15 cellular contexts compared by ENCODE assay signal in genomic region chr17:21028192-21028591, GRCh38. TPM values are rescaled to one million over a fixed set of nuclear protein-coding genes. Genes with fewer than 3 reads are reported as not detected.
DNase-seq lines count a peak whose midpoint lies in the region; ATAC-seq and TF ChIP-seq lines count a peak whose summit lies in the region.
"Had no signal": no experiment of that assay in that cellular context is flagged by ENCODE, and none has a peak within 500 bp of the region (broad histone marks: within the 10 kb centered on the region; RNA-seq: fewer than 3 reads in every experiment).

No MANE protein-coding gene starts in this region.

- peaks cover 55% of the 10 kb centered on the region for H3K79me2 ChIP-seq in trophoblast cell (ENCODE audit: control insufficient read depth, insufficient read depth, low read length, poor library complexity)

- H3K14ac ChIP-seq in trophoblast cell (ENCODE audit: low read length): no peak overlapping the region

- H4K91ac ChIP-seq in trophoblast cell (ENCODE audit: low read depth, low read length): no peak overlapping the region

- no peak overlapping the region for H3K4me2 ChIP-seq in trophoblast cell (ENCODE audit: low read length)

- peak overlapping the region; percentile 39 for H3K27ac Mint-ChIP-seq in T-helper 2 cell treated with Interferon-gamma antibody and Interleukin-4, amounts not matched to agents 5 μg/mL and 100 μg/mL, for 36 hours

- H3K9me3 Mint-ChIP-seq in T-helper 2 cell treated with Interferon-gamma antibody and Interleukin-4, amounts not matched to agents 5 μg/mL and 100 μg/mL, for 36 hours: no peaks in the 10 kb centered on the region

- peak overlapping the region in 55 of 59 donors; percentile 1 to 82 (median 67) for H3K27ac ChIP-seq in dorsolateral prefrontal cortex
- H3K27ac ChIP-seq in trophoblast cell (ENCODE audit: low read depth, low read length): no peak overlapping the region

- DNase-seq in T-helper 2 cell treated with Interferon-gamma antibody and Interleukin-4, amounts not matched to agents 5 μg/mL and 100 μg/mL, for 36 hours (ENCODE audit: low spot score): no peak
- DNase-seq in T-helper 2 cell (no peak), H7 (peak; percentile 8), dorsolateral prefrontal cortex (peak in 1 of 10 donors; percentile 40), trophoblast cell (no peak), NK-92 (lab: John Stamatoyannopoulos, UW; ENCODE audit: unreplicated experiment) (no peak)
- DNase-seq: 8988T; foreskin fibroblast; GOT3; NCI-H2029 treated with DMSO at 0.1 percent for 48 hours; NCI-H82; stimulated activated CD4-positive, alpha-beta T cell treated with anti-CD3 and anti-CD28 coated beads, Interleukin-4, amount 100 ng/mL, for 1 hour; T1000 had no signal

- H3K4me1 ChIP-seq in trophoblast cell (ENCODE audit: control insufficient read depth in 1 of 2, insufficient read depth in 2 of 2, low read length in 2 of 2): peaks cover 0 to 2% of the 10 kb centered on the region in 2 experiments

- H2BK12ac ChIP-seq in trophoblast cell (ENCODE audit: low read length): no peak overlapping the region

- no peak overlapping the region for H4K8ac ChIP-seq in trophoblast cell (ENCODE audit: low read depth, low read length)

- H3K27me3 ChIP-seq in H7 (ENCODE audit: control insufficient read depth, insufficient read depth, low read length) (no peaks in the 10 kb centered on the region), dorsolateral prefrontal cortex (no peaks in the 10 kb centered on the region), trophoblast cell (ENCODE audit: insufficient read depth, low read length) (no peaks in the 10 kb centered on the region)

- no peak overlapping the region for H3K4me3 Mint-ChIP-seq in T-helper 2 cell treated with Interferon-gamma antibody and Interleukin-4, amounts not matched to agents 5 μg/mL and 100 μg/mL, for 36 hours

- peaks cover 45% of the 10 kb centered on the region for H3K36me3 Mint-ChIP-seq in T-helper 2 cell treated with Interferon-gamma antibody and Interleukin-4, amounts not matched to agents 5 μg/mL and 100 μg/mL, for 36 hours (ENCODE audit: low read depth)

- no peak overlapping the region for H2BK5ac ChIP-seq in trophoblast cell (ENCODE audit: low read depth, low read length, poor library complexity)

- H3K9ac ChIP-seq in trophoblast cell (ENCODE audit: low read length): no peak overlapping the region

- peaks cover 46% of the 10 kb centered on the region for H3K4me1 Mint-ChIP-seq in T-helper 2 cell treated with Interferon-gamma antibody and Interleukin-4, amounts not matched to agents 5 μg/mL and 100 μg/mL, for 36 hours (ENCODE audit: low read depth)

- H2AK5ac ChIP-seq in trophoblast cell (ENCODE audit: low read length): no peak overlapping the region

- H3K18ac ChIP-seq in trophoblast cell (ENCODE audit: low read length): no peak overlapping the region

- H3K9me3 ChIP-seq in trophoblast cell (ENCODE audit: insufficient read depth, low read depth, low read length): no peaks in the 10 kb centered on the region

- H3K27me3 Mint-ChIP-seq in T-helper 2 cell treated with Interferon-gamma antibody and Interleukin-4, amounts not matched to agents 5 μg/mL and 100 μg/mL, for 36 hours (ENCODE audit: low read depth): no peaks in the 10 kb centered on the region

- ATAC-seq in HG02885 (IDR thresholded peaks at IDR 0.05; ENCODE audit: poor library complexity, unreplicated experiment): no peak
- ATAC-seq in HG03108 (IDR thresholded peaks at IDR 0.05; ENCODE audit: unreplicated experiment): no peak

- H3K36me3 ChIP-seq in H7 (replicated peaks; ENCODE audit: control insufficient read depth, insufficient read depth, low read length) (peaks cover 41% of the 10 kb centered on the region), trophoblast cell (ENCODE audit: control insufficient read depth in 1 of 2, insufficient read depth in 2 of 2, low read length in 2 of 2) (peaks cover 45 to 55% of the 10 kb centered on the region in 2 experiments)

- H2AFZ ChIP-seq in trophoblast cell (ENCODE audit: insufficient read depth, low read length, poor library complexity): no peak overlapping the region

- H3K23ac ChIP-seq in trophoblast cell (ENCODE audit: low read length): no peak overlapping the region

- peak in 36 of 56 donors; percentile 8 to 50 (median 24) for TF ChIP-seq CTCF in dorsolateral prefrontal cortex (IDR thresholded peaks at IDR 0.05 in 54 of 56, conservative IDR thresholded peaks at IDR 0.05 in 2 of 56; ENCODE audit: low read depth in 1 of 56, partially characterized antibody in 56 of 56)

- H3K4me3 ChIP-seq in H7 (ENCODE audit: insufficient read depth, low read depth, low read length) (no peak overlapping the region), dorsolateral prefrontal cortex (peak overlapping the region in 5 of 59 donors; percentile 11 to 28 (median 19)), trophoblast cell (ENCODE audit: low read depth, low read length) (no peak overlapping the region)

- H3K79me1 ChIP-seq in trophoblast cell (ENCODE audit: low read length): no peaks in the 10 kb centered on the region

- H3K4ac ChIP-seq in trophoblast cell (ENCODE audit: low read depth, low read length): peak overlapping the region; percentile 71

- no peak overlapping the region for H4K12ac ChIP-seq in trophoblast cell (ENCODE audit: low read depth, low read length)

- no CpG with 5 or more reads among the region's 13 CpGs for whole genome bisulfite sequencing in trophoblast cell (ENCODE audit: extremely low coverage, insufficient coverage, insufficient read length)

- intact Hi-C loops in dorsolateral prefrontal cortex (cut with DNase I): no loop called here

- no peak overlapping the region for H2BK120ac ChIP-seq in trophoblast cell (ENCODE audit: insufficient read depth, low read length, poor library complexity)

RNA-seq across cellular contexts. Expression of gene USP22, which starts 14.6 kb away (rescaled TPM):
- total RNA-seq in H7 (2014; rRNA removed; shearing (Covaris generic)): 432 and 539 TPM in 2 replicates
- 100 to 1,000 TPM; 223 to 385 (median 299) TPM for total RNA-seq in dorsolateral prefrontal cortex
- polyA plus RNA-seq in trophoblast cell (2013): 114 and 115 TPM in 2 replicates
